Comparison of ENCODE assay signal across 25 cellular contexts in the genomic region with DNA sequence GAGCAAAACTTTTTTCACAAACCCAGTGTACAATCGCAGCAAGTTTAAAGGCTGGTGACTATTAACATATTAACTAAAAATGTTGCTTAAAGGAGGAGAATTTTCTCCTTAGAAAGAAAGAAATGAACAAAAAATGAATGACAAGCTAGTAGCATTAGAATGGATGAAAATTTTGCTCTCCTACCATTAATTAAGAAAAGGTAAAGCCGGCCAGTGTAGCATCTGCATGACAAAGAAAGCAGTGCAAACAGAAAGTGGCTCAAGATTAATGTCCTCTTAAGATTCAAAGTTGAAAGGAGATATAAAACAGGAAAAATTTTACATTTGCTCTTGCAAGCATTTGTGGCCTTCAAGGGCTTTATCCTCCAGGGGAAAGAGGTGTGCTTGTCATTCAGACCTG.
DNase-seq lines count a peak whose midpoint lies in the region; ATAC-seq, FAIRE-seq and TF ChIP-seq lines count a peak whose summit lies in the region.
"Had no signal": no experiment of that assay in that cellular context is flagged by ENCODE, and none has a peak within 500 bp of the region (broad histone marks: within the 10 kb centered on the region; RNA-seq: fewer than 3 reads in every experiment).

No MANE protein-coding gene starts in this region.

- H3K4me1 ChIP-seq in HAP-1 (peaks cover 6% of the 10 kb centered on the region; the same call in 1 of the 2 replicates), Loucy (ENCODE audit: insufficient read depth, low read length, poor library complexity, severe bottlenecking) (peaks cover 8% of the 10 kb centered on the region), H1 (replicated peaks in 1 of 4; ENCODE audit: control insufficient read depth in 3 of 4, insufficient read depth in 4 of 4, low read length in 3 of 4) (peaks cover 0 to 4% (median 0%) of the 10 kb centered on the region in 4 experiments; a peak in 1 of 7 replicates), neural progenitor cell (peaks cover 11% of the 10 kb centered on the region), gastrocnemius medialis (no peaks in the 10 kb centered on the region)
- H3K4me1 ChIP-seq: BLaER1 treated with 17β-estradiol and CSF1 and Interleukin-3, amounts not matched to agents 10 nM and 100 nM; Caco-2 had no signal

- H3K18ac ChIP-seq in H1 (ENCODE audit: extremely low read depth, low read length), result no peak overlapping the region

- no peak overlapping the region for H3K27ac Mint-ChIP-seq in neural progenitor cell
- H3K27ac Mint-ChIP-seq: B cell; CD4-positive, alpha-beta T cell; CD8-positive, alpha-beta T cell had no signal

- H2BK120ac ChIP-seq in H1 (replicated peaks; ENCODE audit: low read depth, low read length), result no peak overlapping the region

- no peak for TF ChIP-seq RAD21 in H1 (IDR thresholded peaks at IDR 0.05 in 1 of 2, conservative IDR thresholded peaks at IDR 0.05 in 1 of 2; ENCODE audit: low read depth in 2 of 2, low read length in 2 of 2)

- POLR2A ChIA-PET in H1 (lab: Charles Lee; ENCODE audit: partially characterized antibody), result no interaction called here

- no peak for TF ChIP-seq POLR2A in H1 (IDR thresholded peaks at IDR 0.05; ENCODE audit: control extremely low read depth in 1 of 2, low read depth in 2 of 2, low read length in 2 of 2)
- TF ChIP-seq POLR2A in gastrocnemius medialis (IDR thresholded peaks at IDR 0.05), result no peak

- H4K20me1 ChIP-seq in Loucy (ENCODE audit: insufficient read depth, low read length, poor library complexity, severe bottlenecking) (no peaks in the 10 kb centered on the region), H1 (replicated peaks in 1 of 2; ENCODE audit: control insufficient read depth in 1 of 2, insufficient read depth in 2 of 2, low read length in 2 of 2) (no peaks in the 10 kb centered on the region), neural progenitor cell (ENCODE audit: low read depth) (no peaks in the 10 kb centered on the region)
- H4K20me1 ChIP-seq: BLaER1 treated with 17β-estradiol and CSF1 and Interleukin-3, amounts not matched to agents 10 nM and 100 nM had no signal

- ATAC-seq in GM18519 (IDR thresholded peaks at IDR 0.05; ENCODE audit: low FRiP score, unreplicated experiment) (no peak), GM21423 (IDR thresholded peaks at IDR 0.05; ENCODE audit: unreplicated experiment) (no peak), gastrocnemius medialis (no peak)
- ATAC-seq: CD8-positive, alpha-beta T cell had no signal

- H3F3A ChIP-seq in Loucy (ENCODE audit: low read depth) (no peaks in the 10 kb centered on the region), neural progenitor cell (ENCODE audit: low read depth) (no peaks in the 10 kb centered on the region)

- no peaks in the 10 kb centered on the region for H3K9me3 ChIP-seq in HAP-1
- H3K9me3 ChIP-seq in Loucy (ENCODE audit: insufficient read depth, low read depth, low read length), result peaks cover 13% of the 10 kb centered on the region; the same call in 1 of the 2 replicates
- H3K9me3 ChIP-seq in H1 (ENCODE audit: insufficient read depth in 2 of 2, low read depth in 1 of 2, low read length in 1 of 2), result peaks cover 23 to 27% of the 10 kb centered on the region in 2 experiments; a peak in 3 of 4 replicates
- no peaks in the 10 kb centered on the region for H3K9me3 ChIP-seq in neural progenitor cell (ENCODE audit: low read depth)
- H3K9me3 ChIP-seq in gastrocnemius medialis, result no peaks in the 10 kb centered on the region
- H3K9me3 ChIP-seq: Caco-2 had no signal

- no peak overlapping the region for H2BK12ac ChIP-seq in H1 (ENCODE audit: low read depth, low read length)

- H3K23me2 ChIP-seq in H1 (ENCODE audit: low read depth, low read length), result no peaks in the 10 kb centered on the region

- WGBS in H1 (ENCODE audit: extremely low coverage in 1 of 2, insufficient coverage in 1 of 2, insufficient read length in 1 of 2, insufficient replicate concordance in 2 of 2, low coverage in 1 of 2, low lambda C conversion rate in 2 of 2, missing lambda C conversion rate in 1 of 2), 2 experiments, result 50% methylated on average over 2 of the region's 2 CpGs; no CpG with 5 or more reads in 1 of the 2 experiments

- H3K79me2 ChIP-seq in Loucy (ENCODE audit: insufficient read depth, low read length) (no peaks in the 10 kb centered on the region), H1 (ENCODE audit: control insufficient read depth in 1 of 2, insufficient read depth in 2 of 2, low read length in 2 of 2) (no peaks in the 10 kb centered on the region), neural progenitor cell (ENCODE audit: low read depth) (no peaks in the 10 kb centered on the region)

- no peaks in the 10 kb centered on the region for H3K9me2 ChIP-seq in Loucy (replicated peaks; ENCODE audit: low read depth, low read length)

- no peak overlapping the region for H3K27ac ChIP-seq in H1 (ENCODE audit: low read depth, low read length)
- H3K27ac ChIP-seq in neural progenitor cell, result no peak overlapping the region
- no peak overlapping the region for H3K27ac ChIP-seq in gastrocnemius medialis
- H3K27ac ChIP-seq: BLaER1 treated with 17β-estradiol and CSF1 and Interleukin-3, amounts not matched to agents 10 nM and 100 nM; C4-2B had no signal

- in situ Hi-C loops in HAP-1 (cut with MboI; ENCODE audit: low sequenced_read_pairs), result no loop called here
- in situ Hi-C loops in gastrocnemius medialis (cut with MboI; ENCODE audit: low sequenced_read_pairs in 4 of 4), result no loop called here

- H3K9ac ChIP-seq in Loucy (ENCODE audit: low read depth, low read length, poor library complexity, severe bottlenecking) (no peak overlapping the region), H1 (replicated peaks in 1 of 4; ENCODE audit: extremely low read depth in 1 of 4, low read depth in 3 of 4, low read length in 3 of 4) (no peak overlapping the region), neural progenitor cell (no peak overlapping the region)
- H3K9ac ChIP-seq: BLaER1 treated with 17β-estradiol and CSF1 and Interleukin-3, amounts not matched to agents 10 nM and 100 nM had no signal

- CTCF ChIA-PET in H1 (lab: Charles Lee; ENCODE audit: partially characterized antibody), result interaction anchor here (0.6 kb wide), 1 partner anchor 230 kb away, joined by 3 read pairs; no protein-coding TSS in a partner anchor

- H2AK5ac ChIP-seq in H1 (ENCODE audit: low read depth, low read length), result no peak overlapping the region

- no peak overlapping the region for H4K8ac ChIP-seq in H1 (ENCODE audit: extremely low read depth, insufficient read depth, low read length)

- no peak overlapping the region for H3K4me3 Mint-ChIP-seq in neural progenitor cell
- H3K4me3 Mint-ChIP-seq: B cell; CD4-positive, alpha-beta T cell; CD8-positive, alpha-beta T cell had no signal

- H3K56ac ChIP-seq in H1 (replicated peaks; ENCODE audit: insufficient read length, low read depth, low read length), result no peak overlapping the region

- no peaks in the 10 kb centered on the region for H3K27me3 ChIP-seq in HAP-1 (ENCODE audit: low read depth)
- no peaks in the 10 kb centered on the region for H3K27me3 ChIP-seq in Loucy (ENCODE audit: insufficient read depth, low read length, poor library complexity, severe bottlenecking)
- H3K27me3 ChIP-seq in H1 (replicated peaks in 1 of 4; ENCODE audit: control insufficient read depth in 3 of 4, extremely low read depth in 1 of 4, insufficient read depth in 3 of 4, low read length in 3 of 4), result no peaks in the 10 kb centered on the region
- no peaks in the 10 kb centered on the region for H3K27me3 ChIP-seq in neural progenitor cell
- H3K27me3 ChIP-seq in gastrocnemius medialis, result no peaks in the 10 kb centered on the region
- H3K27me3 ChIP-seq: BLaER1 treated with 17β-estradiol and CSF1 and Interleukin-3, amounts not matched to agents 10 nM and 100 nM had no signal

- H2AFZ ChIP-seq in Loucy (ENCODE audit: low read length) (peak overlapping the region; percentile 57), H1 (ENCODE audit: low read length) (no peak overlapping the region), neural progenitor cell (replicated peaks) (peak overlapping the region; percentile 80)

- no peak overlapping the region for H2BK15ac ChIP-seq in H1 (ENCODE audit: low read length)

- no peak overlapping the region for H4K91ac ChIP-seq in H1 (replicated peaks; ENCODE audit: insufficient read length, low read length)

- no peak for FAIRE-seq in H1 (lab: Jason Lieb, UNC)
- FAIRE-seq: A204.1, D721Med, G401.6, GM12891, GM18507, GM19239 had no signal

- intact Hi-C loops in gastrocnemius medialis (cut with DNase I; ENCODE audit: low total_unique reads), result no loop called here

- no peak for TF ChIP-seq EP300 in H1 (IDR thresholded peaks at IDR 0.05; ENCODE audit: borderline replicate concordance in 1 of 2, low read depth in 2 of 2, low read length in 2 of 2)

- DNase-seq in HAP-1 (ENCODE audit: low spot score in 2 of 2) (peak; percentile 16 to 59), H1 (ENCODE audit: low read depth in 1 of 2, low spot score in 2 of 2) (no peak), neural progenitor cell (ENCODE audit: low spot score) (no peak), gastrocnemius medialis (no peak)
- DNase-seq: 8988T; ACHN; AML-193; Caco-2; Calu3; CD4-positive, alpha-beta T cell; CD8-positive, alpha-beta T cell; DMS79 treated with DMSO at 0.1 percent for 48 hours; GF-D8 had no signal

- peaks cover 2% of the 10 kb centered on the region for H3K36me3 Mint-ChIP-seq in neural progenitor cell
- H3K36me3 Mint-ChIP-seq: CD8-positive, alpha-beta T cell had no signal

- no peaks in the 10 kb centered on the region for H3K79me1 ChIP-seq in H1 (ENCODE audit: low read depth, low read length)

- H2BK5ac ChIP-seq in H1 (ENCODE audit: low read depth, low read length), result no peak overlapping the region

- no peak overlapping the region for H2BK20ac ChIP-seq in H1 (ENCODE audit: low read length)

- TF ChIP-seq CTCF in Loucy (conservative IDR thresholded peaks at IDR 0.05; ENCODE audit: low read length) (no peak), H1 (IDR thresholded peaks at IDR 0.05; ENCODE audit: control extremely low read depth in 1 of 3, insufficient read depth in 1 of 3, low read depth in 1 of 3, low read length in 3 of 3) (no peak), neural progenitor cell (IDR thresholded peaks at IDR 0.05) (no peak), gastrocnemius medialis (IDR thresholded peaks at IDR 0.05 in 4 of 5, conservative IDR thresholded peaks at IDR 0.05 in 1 of 5) (no peak)

- H3K4me3 ChIP-seq in HAP-1, result no peak overlapping the region
- peak overlapping the region; percentile 34 for H3K4me3 ChIP-seq in Loucy (ENCODE audit: low read length, poor library complexity, severe bottlenecking)
- H3K4me3 ChIP-seq in H1 (ENCODE audit: extremely low read depth in 1 of 4, insufficient read depth in 2 of 4, low read depth in 3 of 4, low read length in 4 of 4), result no peak overlapping the region
- H3K4me3 ChIP-seq in neural progenitor cell, result no peak overlapping the region
- no peak overlapping the region for H3K4me3 ChIP-seq in gastrocnemius medialis
- H3K4me3 ChIP-seq: BLaER1 treated with 17β-estradiol and CSF1 and Interleukin-3, amounts not matched to agents 10 nM and 100 nM had no signal

- no peak overlapping the region for H3K4ac ChIP-seq in H1 (replicated peaks; ENCODE audit: insufficient read length, low read depth, low read length)

- H3K4me1 Mint-ChIP-seq in neural progenitor cell, result no peaks in the 10 kb centered on the region
- H3K4me1 Mint-ChIP-seq: B cell had no signal

- peaks cover 19% of the 10 kb centered on the region for H3K9me3 Mint-ChIP-seq in neural progenitor cell

- no peak overlapping the region for H4K5ac ChIP-seq in H1 (ENCODE audit: insufficient read length, low read depth, low read length)

- H3K36me3 ChIP-seq in HAP-1 (replicated peaks) (no peaks in the 10 kb centered on the region), Loucy (ENCODE audit: insufficient read depth, low read length) (no peaks in the 10 kb centered on the region), H1 (ENCODE audit: control insufficient read depth in 2 of 4, insufficient read depth in 4 of 4, low read length in 3 of 4) (no peaks in the 10 kb centered on the region), neural progenitor cell (no peaks in the 10 kb centered on the region), gastrocnemius medialis (no peaks in the 10 kb centered on the region)
- H3K36me3 ChIP-seq: BLaER1 treated with 17β-estradiol and CSF1 and Interleukin-3, amounts not matched to agents 10 nM and 100 nM had no signal

- no peaks in the 10 kb centered on the region for H3K27me3 Mint-ChIP-seq in neural progenitor cell (ENCODE audit: insufficient read depth, low read depth)
- H3K27me3 Mint-ChIP-seq: B cell; CD4-positive, alpha-beta T cell had no signal

- H3K4me2 ChIP-seq in Loucy (ENCODE audit: low read depth, low read length, poor library complexity, severe bottlenecking), result peak overlapping the region; percentile 44
- no peak overlapping the region for H3K4me2 ChIP-seq in H1 (ENCODE audit: insufficient read depth in 1 of 2, low read depth in 2 of 2, low read length in 2 of 2)
- H3K4me2 ChIP-seq in neural progenitor cell, result no peak overlapping the region
- H3K4me2 ChIP-seq: BLaER1 treated with 17β-estradiol and CSF1 and Interleukin-3, amounts not matched to agents 10 nM and 100 nM had no signal

- H3K14ac ChIP-seq in H1 (ENCODE audit: insufficient read length), result no peak overlapping the region

- H3K23ac ChIP-seq in H1 (ENCODE audit: insufficient read length), result no peak overlapping the region

Comparison
In these comparisons a context has a peak if more than half of its experiments do, and no peak if none do; other contexts are left out.
1. DNase-seq: peak in HAP-1 (2 of 2); none in H1 (0 of 2), neural progenitor cell (single experiment) and gastrocnemius medialis (0 of 2).